In the genomic region with DNA sequence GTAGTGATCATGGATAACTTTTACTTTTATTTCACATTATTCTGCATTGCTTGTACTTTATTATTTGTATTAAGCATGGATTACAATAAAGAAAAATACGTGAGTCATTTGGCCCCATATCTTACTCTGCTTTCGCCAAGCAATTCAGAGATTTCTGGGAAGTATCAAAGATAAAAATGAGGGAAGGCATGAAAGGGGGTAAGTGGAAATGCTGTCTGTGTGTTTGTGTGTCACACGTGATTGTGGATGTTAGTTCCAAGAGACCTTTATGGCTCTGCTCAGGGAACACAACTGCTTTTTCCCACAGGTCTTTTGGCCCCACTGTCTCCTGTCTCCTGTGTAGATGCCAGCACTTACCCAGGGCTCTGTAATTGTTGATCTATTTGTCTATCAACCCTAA, we compare ENCODE assay signal across 18 cellular contexts. TPM values are rescaled to one million over a fixed set of nuclear protein-coding genes. Genes with fewer than 3 reads are reported as not detected.
"Had no signal": no experiment of that assay in that cellular context is flagged by ENCODE, and none has a peak within 500 bp of the region (broad histone marks: within the 10 kb centered on the region; RNA-seq: fewer than 3 reads in every experiment).

No MANE protein-coding gene starts in this region.

- H3K9me3 ChIP-seq: ascending aorta, Peyer's patch had no signal

- DNase-seq: activated CD4-positive, alpha-beta T cell treated with anti-CD3 and anti-CD28 coated beads for 4 hours; activated CD8-positive, alpha-beta memory T cell treated with anti-CD3 and anti-CD28 coated beads, Interleukin-2, amount 50 U/mL, for 4 hours; activated CD8-positive, alpha-beta T cell treated with anti-CD3 and anti-CD28 coated beads for 36 hours; activated T-cell treated with anti-CD3 and anti-CD28 coated beads, Interleukin-2, amount 50 U/mL, for 1 hour; Kasumi-1; KBM-7; NCI-H1048; NCI-H146; NCI-H187 treated with DMSO at 0.1 percent for 48 hours; NCI-H2081 treated with DMSO at 0.1 percent for 48 hours; NCI-H446; NCI-H524; Peyer's patch; SHP77 had no signal

- H3K36me3 ChIP-seq: ascending aorta, Peyer's patch had no signal

- ATAC-seq: activated CD4-positive, CD25-positive, alpha-beta regulatory T cell treated with anti-CD3 and anti-CD28 coated beads, Interleukin-2, amount 50 U/mL, for 24 hours; activated CD8-positive, alpha-beta T cell treated with anti-CD3 and anti-CD28 coated beads for 36 hours had no signal

- H3K27me3 ChIP-seq: ascending aorta, Peyer's patch had no signal

- H3K4me3 ChIP-seq: ascending aorta, Peyer's patch had no signal

- H3K27ac ChIP-seq: Peyer's patch, RWPE1 had no signal

RNA-seq across cellular contexts. Expression of a gene that starts 10.5 kb away (rescaled TPM):
- total RNA-seq: SK-MEL-5 had no signal
